Comparison of ENCODE assay signal across 8 cellular contexts in genomic region chr3:158097571-158098553, GRCh38. TPM values are rescaled to one million over a fixed set of nuclear protein-coding genes. Genes with fewer than 3 reads are reported as not detected.
DNase-seq lines count a peak whose midpoint lies in the region; ATAC-seq and TF ChIP-seq lines count a peak whose summit lies in the region.

No MANE protein-coding gene starts in this region.

- no peak for TF ChIP-seq CTCF in epithelial cell of esophagus (IDR thresholded peaks at IDR 0.05; ENCODE audit: insufficient read depth, low read depth, low read length, missing control alignments)
- TF ChIP-seq CTCF in nephron (IDR thresholded peaks at IDR 0.05; ENCODE audit: unreplicated experiment in 3 of 3) = no peak
- no peak for TF ChIP-seq CTCF in type B pancreatic cell (conservative IDR thresholded peaks at IDR 0.05)

- H3K9me3 Mint-ChIP-seq in activated CD8-positive, alpha-beta T cell treated with anti-CD3 and anti-CD28 coated beads, Interleukin-2, amount 10 ng/mL, durations not matched to agents 7 days and 5 days (ENCODE audit: insufficient read depth) = no peaks in the 10 kb centered on the region
- H3K9me3 Mint-ChIP-seq in nephron = peaks cover 6% of the 10 kb centered on the region
- H3K9me3 Mint-ChIP-seq in type B pancreatic cell = no peaks in the 10 kb centered on the region

- H3K27ac Mint-ChIP-seq in activated CD8-positive, alpha-beta T cell treated with anti-CD3 and anti-CD28 coated beads, Interleukin-2, amount 10 ng/mL, durations not matched to agents 7 days and 5 days = peak overlapping the region; percentile 57
- H3K27ac Mint-ChIP-seq in nephron = no peak overlapping the region
- peak overlapping the region; percentile 79 for H3K27ac Mint-ChIP-seq in type B pancreatic cell

- peak; percentile 75 for DNase-seq in NCI-H345 (lab: John Stamatoyannopoulos, UW)
- DNase-seq in activated CD8-positive, alpha-beta T cell treated with anti-CD3 and anti-CD28 coated beads, Interleukin-2, amount 10 ng/mL, durations not matched to agents 7 days and 5 days = peak; percentile 81
- peak; percentile 89 for DNase-seq in epithelial cell of esophagus (ENCODE audit: low read depth)
- peak; percentile 86 for DNase-seq in type B pancreatic cell (ENCODE audit: extremely low spot score, unreplicated experiment)
- DNase-seq in putamen (ENCODE audit: low spot score) = no peak

- ATAC-seq in GM18517 (IDR thresholded peaks at IDR 0.05; ENCODE audit: unreplicated experiment) (peak; percentile 84), HG02981 (IDR thresholded peaks at IDR 0.05; ENCODE audit: unreplicated experiment) (peak; percentile 87)
- ATAC-seq in activated CD8-positive, alpha-beta T cell treated with anti-CD3 and anti-CD28 coated beads, Interleukin-2, amount 10 ng/mL, durations not matched to agents 7 days and 5 days = peak; percentile 95

- CTCF ChIA-PET in activated CD8-positive, alpha-beta T cell treated with anti-CD3 and anti-CD28 coated beads, Interleukin-2, amount 10 ng/mL, durations not matched to agents 7 days and 5 days (lab: Charles Lee) = interaction anchor here (0.9 to 1.3 kb wide), 2 partner anchors 11 to 67 kb away, joined by 3 to 4 read pairs; no protein-coding TSS in a partner anchor

- H3K4me3 Mint-ChIP-seq in activated CD8-positive, alpha-beta T cell treated with anti-CD3 and anti-CD28 coated beads, Interleukin-2, amount 10 ng/mL, durations not matched to agents 7 days and 5 days = peak overlapping the region; percentile 87
- H3K4me3 Mint-ChIP-seq in nephron (peak overlapping the region; percentile 80 to 88 (median 87)), type B pancreatic cell (peak overlapping the region; percentile 96)

- peaks cover 21% of the 10 kb centered on the region for H3K4me1 Mint-ChIP-seq in activated CD8-positive, alpha-beta T cell treated with anti-CD3 and anti-CD28 coated beads, Interleukin-2, amount 10 ng/mL, durations not matched to agents 7 days and 5 days (ENCODE audit: low read depth)
- H3K4me1 Mint-ChIP-seq in nephron = peaks cover 38% of the 10 kb centered on the region
- H3K4me1 Mint-ChIP-seq in type B pancreatic cell (ENCODE audit: unreplicated experiment) = peaks cover 21% of the 10 kb centered on the region

- peak overlapping the region; percentile 63 for H3K4me3 ChIP-seq in epithelial cell of esophagus (ENCODE audit: low read length)

- H3K36me3 Mint-ChIP-seq in activated CD8-positive, alpha-beta T cell treated with anti-CD3 and anti-CD28 coated beads, Interleukin-2, amount 10 ng/mL, durations not matched to agents 7 days and 5 days (ENCODE audit: low read depth) = peaks cover 3% of the 10 kb centered on the region
- H3K36me3 Mint-ChIP-seq in nephron (ENCODE audit: low read depth) = no peaks in the 10 kb centered on the region
- H3K36me3 Mint-ChIP-seq in type B pancreatic cell = no peaks in the 10 kb centered on the region

- POLR2A ChIA-PET in activated CD8-positive, alpha-beta T cell treated with anti-CD3 and anti-CD28 coated beads, Interleukin-2, amount 10 ng/mL, durations not matched to agents 7 days and 5 days (lab: Charles Lee) = interaction anchor here (0.9 kb wide), 1 partner anchor 12 kb away, joined by 3 read pairs; the partner anchor contains the start of gene RSRC1

- H3K27me3 Mint-ChIP-seq in activated CD8-positive, alpha-beta T cell treated with anti-CD3 and anti-CD28 coated beads, Interleukin-2, amount 10 ng/mL, durations not matched to agents 7 days and 5 days (ENCODE audit: low read depth) = peaks cover 83% of the 10 kb centered on the region
- H3K27me3 Mint-ChIP-seq in nephron (ENCODE audit: low read depth) (peaks cover 100% of the 10 kb centered on the region), type B pancreatic cell (peaks cover 100% of the 10 kb centered on the region)

RNA-seq across cellular contexts. Expression of gene SHOX2, which starts 8.4 kb away (rescaled TPM):
- total RNA-seq in activated CD8-positive, alpha-beta T cell treated with anti-CD3 and anti-CD28 coated beads, Interleukin-2, amount 10 ng/mL, durations not matched to agents 7 days and 5 days = not detected
- 1.3 and 4.7 TPM in 2 replicates for total RNA-seq in type B pancreatic cell (ENCODE audit: low replicate concordance)

RNA-seq across cellular contexts. Expression of gene RSRC1, which starts 12.0 kb away (rescaled TPM):
- total RNA-seq in activated CD8-positive, alpha-beta T cell treated with anti-CD3 and anti-CD28 coated beads, Interleukin-2, amount 10 ng/mL, durations not matched to agents 7 days and 5 days = 10 to 100 TPM; 44.9 to 47.9 TPM
- total RNA-seq in type B pancreatic cell (ENCODE audit: low replicate concordance) = 29.3 and 34.6 TPM in 2 replicates

Comparison
In these comparisons a context has a peak if more than half of its experiments do, and no peak if none do; other contexts are left out.
1. H3K27ac Mint-ChIP-seq: peak in activated CD8-positive, alpha-beta T cell treated with anti-CD3 and anti-CD28 coated beads, Interleukin-2, amount 10 ng/mL, durations not matched to agents 7 days and 5 days (single experiment) and type B pancreatic cell (single experiment); none in nephron (0 of 3).
2. Peak in every context shown above with its lines, with median percentiles within 50 percentile points of each other: ATAC-seq and H3K4me3 Mint-ChIP-seq.